In genomic region chr1:34885405-34886247, GRCh38 we compare ENCODE assay signal across 8 cellular contexts.
DNase-seq lines count a peak whose midpoint lies in the region; ATAC-seq lines count a peak whose summit lies in the region.

No MANE protein-coding gene starts in this region.

- no peak for ATAC-seq in GM19467 (IDR thresholded peaks at IDR 0.05; ENCODE audit: unreplicated experiment)

- H3K27ac Mint-ChIP-seq in activated naive CD4-positive, alpha-beta T cell treated with anti-CD3 and anti-CD28 coated beads, Interleukin-2, amount 10 ng/mL, durations not matched to agents 7 days and 5 days, result no peak overlapping the region

- H3K27me3 Mint-ChIP-seq in activated naive CD4-positive, alpha-beta T cell treated with anti-CD3 and anti-CD28 coated beads, Interleukin-2, amount 10 ng/mL, durations not matched to agents 7 days and 5 days, result peaks cover 67% of the 10 kb centered on the region

- no peaks in the 10 kb centered on the region for H3K9me3 Mint-ChIP-seq in activated naive CD4-positive, alpha-beta T cell treated with anti-CD3 and anti-CD28 coated beads, Interleukin-2, amount 10 ng/mL, durations not matched to agents 7 days and 5 days

- DNase-seq in activated CD4-positive, alpha-beta T cell treated with anti-CD3 and anti-CD28 coated beads for 24 hours (ENCODE audit: low read depth in 2 of 2), result peak; percentile 49 to 65
- no peak for DNase-seq in activated CD4-positive, alpha-beta T cell treated with anti-CD3 and anti-CD28 coated beads for 1 hour
- DNase-seq in activated naive CD4-positive, alpha-beta T cell treated with anti-CD3 and anti-CD28 coated beads, Interleukin-2, amount 10 ng/mL, durations not matched to agents 7 days and 5 days, result peak; percentile 69
- DNase-seq in stimulated activated CD4-positive, alpha-beta T cell treated with anti-CD3 and anti-CD28 coated beads, Interleukin-1b, Interleukin-23, amount 100 ng/mL, for 48 hours, result peak; percentile 63
- no peak for DNase-seq in NCI-H1436 treated with DMSO at 0.1 percent for 48 hours (lab: John Stamatoyannopoulos, UW)
- DNase-seq in SIG-M5 treated with dmso at 0.1 percent for 504 hours (lab: John Stamatoyannopoulos, UW; ENCODE audit: unreplicated experiment), result no peak

- H3K4me3 Mint-ChIP-seq in activated naive CD4-positive, alpha-beta T cell treated with anti-CD3 and anti-CD28 coated beads, Interleukin-2, amount 10 ng/mL, durations not matched to agents 7 days and 5 days, result peak overlapping the region; percentile 51

- H3K4me3 ChIP-seq in iPS-11a (ENCODE audit: low read depth, low read length), result peak overlapping the region; percentile 39

- CTCF ChIA-PET in activated naive CD4-positive, alpha-beta T cell treated with anti-CD3 and anti-CD28 coated beads, Interleukin-2, amount 10 ng/mL, durations not matched to agents 7 days and 5 days (lab: Charles Lee), result interaction anchor here (1.2 kb wide), 1 partner anchor 33 kb away, joined by 3 read pairs; no protein-coding TSS in a partner anchor

- H3K4me1 Mint-ChIP-seq in activated naive CD4-positive, alpha-beta T cell treated with anti-CD3 and anti-CD28 coated beads, Interleukin-2, amount 10 ng/mL, durations not matched to agents 7 days and 5 days, result peaks cover 3% of the 10 kb centered on the region

- no peaks in the 10 kb centered on the region for H3K36me3 Mint-ChIP-seq in activated naive CD4-positive, alpha-beta T cell treated with anti-CD3 and anti-CD28 coated beads, Interleukin-2, amount 10 ng/mL, durations not matched to agents 7 days and 5 days

Comparison
In these comparisons a context has a peak if more than half of its experiments do, and no peak if none do; other contexts are left out.
1. DNase-seq: peak in activated CD4-positive, alpha-beta T cell treated with anti-CD3 and anti-CD28 coated beads for 24 hours (2 of 2), activated naive CD4-positive, alpha-beta T cell treated with anti-CD3 and anti-CD28 coated beads, Interleukin-2, amount 10 ng/mL, durations not matched to agents 7 days and 5 days (single experiment) and stimulated activated CD4-positive, alpha-beta T cell treated with anti-CD3 and anti-CD28 coated beads, Interleukin-1b, Interleukin-23, amount 100 ng/mL, for 48 hours (single experiment); none in activated CD4-positive, alpha-beta T cell treated with anti-CD3 and anti-CD28 coated beads for 1 hour (single experiment), NCI-H1436 treated with DMSO at 0.1 percent for 48 hours (single experiment) and SIG-M5 treated with dmso at 0.1 percent for 504 hours (single experiment).